In the genomic region with DNA sequence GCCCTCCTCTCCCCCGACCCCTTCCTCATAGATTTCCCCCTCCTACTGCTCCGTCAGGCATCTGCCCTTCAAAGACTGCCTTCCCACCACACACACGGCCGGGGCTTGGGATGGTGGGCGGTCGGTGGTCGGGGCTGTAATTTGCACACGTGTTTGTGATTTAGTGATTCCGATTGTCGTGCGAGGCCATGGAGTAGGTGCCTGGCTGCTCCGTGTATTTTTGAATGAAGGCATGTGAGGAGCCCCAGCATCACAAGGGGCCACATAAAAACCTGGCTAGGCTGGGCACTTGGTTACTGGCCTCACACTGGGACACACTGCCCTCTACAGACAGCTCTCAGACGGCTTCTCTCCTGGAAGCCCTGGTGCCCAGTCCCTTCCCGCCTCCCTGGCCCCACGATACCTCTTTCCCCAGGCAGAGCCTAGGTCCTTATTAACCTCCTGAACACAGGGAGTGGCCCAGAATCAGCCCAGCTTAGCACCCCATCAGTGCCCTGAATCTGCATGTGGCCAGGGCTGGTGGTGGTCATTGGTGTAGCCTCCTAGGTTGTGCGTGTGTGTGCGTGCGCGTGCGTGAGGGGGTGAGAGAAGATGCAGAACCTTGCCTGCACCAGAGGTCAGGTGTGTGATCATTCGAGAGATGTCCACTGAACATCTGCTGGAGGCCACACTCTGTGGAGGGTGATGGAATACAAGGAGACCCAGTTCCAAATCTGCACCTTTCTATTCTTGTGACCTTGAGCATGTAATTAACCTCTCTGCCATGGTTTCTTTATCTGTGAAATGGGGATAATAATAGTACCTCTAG, we compare ENCODE assay signal across 1 cellular context.
TF ChIP-seq lines count a peak whose summit lies in the region.

No MANE protein-coding gene starts in this region.

TF ChIP-seq in HepG2, 621 proteins besides CTCF, POLR2A, EP300 and RAD21 (continued from another document and continues in another):
- no peak for TF ChIP-seq ATAD3A (CRISPR knock-in tag; IDR thresholded peaks at IDR 0.05)
- TF ChIP-seq EED (CRISPR knock-in tag; IDR thresholded peaks at IDR 0.05) = no peak
- no peak for TF ChIP-seq ZNF7 (CRISPR knock-in tag; IDR thresholded peaks at IDR 0.05)
- TF ChIP-seq NPAS2 (CRISPR knock-in tag; IDR thresholded peaks at IDR 0.05; ENCODE audit: borderline replicate concordance) = no peak
- TF ChIP-seq, protein P1, sequence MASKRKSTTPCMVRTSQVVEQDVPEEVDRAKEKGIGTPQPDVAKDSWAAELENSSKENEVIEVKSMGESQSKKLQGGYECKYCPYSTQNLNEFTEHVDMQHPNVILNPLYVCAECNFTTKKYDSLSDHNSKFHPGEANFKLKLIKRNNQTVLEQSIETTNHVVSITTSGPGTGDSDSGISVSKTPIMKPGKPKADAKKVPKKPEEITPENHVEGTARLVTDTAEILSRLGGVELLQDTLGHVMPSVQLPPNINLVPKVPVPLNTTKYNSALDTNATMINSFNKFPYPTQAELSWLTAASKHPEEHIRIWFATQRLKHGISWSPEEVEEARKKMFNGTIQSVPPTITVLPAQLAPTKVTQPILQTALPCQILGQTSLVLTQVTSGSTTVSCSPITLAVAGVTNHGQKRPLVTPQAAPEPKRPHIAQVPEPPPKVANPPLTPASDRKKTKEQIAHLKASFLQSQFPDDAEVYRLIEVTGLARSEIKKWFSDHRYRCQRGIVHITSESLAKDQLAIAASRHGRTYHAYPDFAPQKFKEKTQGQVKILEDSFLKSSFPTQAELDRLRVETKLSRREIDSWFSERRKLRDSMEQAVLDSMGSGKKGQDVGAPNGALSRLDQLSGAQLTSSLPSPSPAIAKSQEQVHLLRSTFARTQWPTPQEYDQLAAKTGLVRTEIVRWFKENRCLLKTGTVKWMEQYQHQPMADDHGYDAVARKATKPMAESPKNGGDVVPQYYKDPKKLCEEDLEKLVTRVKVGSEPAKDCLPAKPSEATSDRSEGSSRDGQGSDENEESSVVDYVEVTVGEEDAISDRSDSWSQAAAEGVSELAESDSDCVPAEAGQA (IDR thresholded peaks at IDR 0.05; ENCODE audit: low read depth) = 0 out of 2 replicates have a peak, but pooled peaks have one; percentile 29
- TF ChIP-seq, protein P1 (CRISPR knock-in tag; IDR thresholded peaks at IDR 0.05; ENCODE audit: borderline replicate concordance) = no peak; the same call in 1 of the 2 replicates
- TF ChIP-seq, protein P2, sequence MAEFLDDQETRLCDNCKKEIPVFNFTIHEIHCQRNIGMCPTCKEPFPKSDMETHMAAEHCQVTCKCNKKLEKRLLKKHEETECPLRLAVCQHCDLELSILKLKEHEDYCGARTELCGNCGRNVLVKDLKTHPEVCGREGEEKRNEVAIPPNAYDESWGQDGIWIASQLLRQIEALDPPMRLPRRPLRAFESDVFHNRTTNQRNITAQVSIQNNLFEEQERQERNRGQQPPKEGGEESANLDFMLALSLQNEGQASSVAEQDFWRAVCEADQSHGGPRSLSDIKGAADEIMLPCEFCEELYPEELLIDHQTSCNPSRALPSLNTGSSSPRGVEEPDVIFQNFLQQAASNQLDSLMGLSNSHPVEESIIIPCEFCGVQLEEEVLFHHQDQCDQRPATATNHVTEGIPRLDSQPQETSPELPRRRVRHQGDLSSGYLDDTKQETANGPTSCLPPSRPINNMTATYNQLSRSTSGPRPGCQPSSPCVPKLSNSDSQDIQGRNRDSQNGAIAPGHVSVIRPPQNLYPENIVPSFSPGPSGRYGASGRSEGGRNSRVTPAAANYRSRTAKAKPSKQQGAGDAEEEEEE (CRISPR knock-in tag; IDR thresholded peaks at IDR 0.05; ENCODE audit: borderline replicate concordance) = peak; percentile 92; the same call in 1 of the 2 replicates
- no peak; the same call in 1 of the 2 replicates for TF ChIP-seq ZNF224 (CRISPR knock-in tag; IDR thresholded peaks at IDR 0.05)
- TF ChIP-seq NKX3-1 (CRISPR knock-in tag; IDR thresholded peaks at IDR 0.05) = peak; percentile 88
- no peak for TF ChIP-seq ZFY (CRISPR knock-in tag; IDR thresholded peaks at IDR 0.05)
- TF ChIP-seq, protein P3, sequence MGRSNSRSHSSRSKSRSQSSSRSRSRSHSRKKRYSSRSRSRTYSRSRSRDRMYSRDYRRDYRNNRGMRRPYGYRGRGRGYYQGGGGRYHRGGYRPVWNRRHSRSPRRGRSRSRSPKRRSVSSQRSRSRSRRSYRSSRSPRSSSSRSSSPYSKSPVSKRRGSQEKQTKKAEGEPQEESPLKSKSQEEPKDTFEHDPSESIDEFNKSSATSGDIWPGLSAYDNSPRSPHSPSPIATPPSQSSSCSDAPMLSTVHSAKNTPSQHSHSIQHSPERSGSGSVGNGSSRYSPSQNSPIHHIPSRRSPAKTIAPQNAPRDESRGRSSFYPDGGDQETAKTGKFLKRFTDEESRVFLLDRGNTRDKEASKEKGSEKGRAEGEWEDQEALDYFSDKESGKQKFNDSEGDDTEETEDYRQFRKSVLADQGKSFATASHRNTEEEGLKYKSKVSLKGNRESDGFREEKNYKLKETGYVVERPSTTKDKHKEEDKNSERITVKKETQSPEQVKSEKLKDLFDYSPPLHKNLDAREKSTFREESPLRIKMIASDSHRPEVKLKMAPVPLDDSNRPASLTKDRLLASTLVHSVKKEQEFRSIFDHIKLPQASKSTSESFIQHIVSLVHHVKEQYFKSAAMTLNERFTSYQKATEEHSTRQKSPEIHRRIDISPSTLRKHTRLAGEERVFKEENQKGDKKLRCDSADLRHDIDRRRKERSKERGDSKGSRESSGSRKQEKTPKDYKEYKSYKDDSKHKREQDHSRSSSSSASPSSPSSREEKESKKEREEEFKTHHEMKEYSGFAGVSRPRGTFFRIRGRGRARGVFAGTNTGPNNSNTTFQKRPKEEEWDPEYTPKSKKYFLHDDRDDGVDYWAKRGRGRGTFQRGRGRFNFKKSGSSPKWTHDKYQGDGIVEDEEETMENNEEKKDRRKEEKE (IDR thresholded peaks at IDR 0.05) = no peak
- TF ChIP-seq, protein P4, sequence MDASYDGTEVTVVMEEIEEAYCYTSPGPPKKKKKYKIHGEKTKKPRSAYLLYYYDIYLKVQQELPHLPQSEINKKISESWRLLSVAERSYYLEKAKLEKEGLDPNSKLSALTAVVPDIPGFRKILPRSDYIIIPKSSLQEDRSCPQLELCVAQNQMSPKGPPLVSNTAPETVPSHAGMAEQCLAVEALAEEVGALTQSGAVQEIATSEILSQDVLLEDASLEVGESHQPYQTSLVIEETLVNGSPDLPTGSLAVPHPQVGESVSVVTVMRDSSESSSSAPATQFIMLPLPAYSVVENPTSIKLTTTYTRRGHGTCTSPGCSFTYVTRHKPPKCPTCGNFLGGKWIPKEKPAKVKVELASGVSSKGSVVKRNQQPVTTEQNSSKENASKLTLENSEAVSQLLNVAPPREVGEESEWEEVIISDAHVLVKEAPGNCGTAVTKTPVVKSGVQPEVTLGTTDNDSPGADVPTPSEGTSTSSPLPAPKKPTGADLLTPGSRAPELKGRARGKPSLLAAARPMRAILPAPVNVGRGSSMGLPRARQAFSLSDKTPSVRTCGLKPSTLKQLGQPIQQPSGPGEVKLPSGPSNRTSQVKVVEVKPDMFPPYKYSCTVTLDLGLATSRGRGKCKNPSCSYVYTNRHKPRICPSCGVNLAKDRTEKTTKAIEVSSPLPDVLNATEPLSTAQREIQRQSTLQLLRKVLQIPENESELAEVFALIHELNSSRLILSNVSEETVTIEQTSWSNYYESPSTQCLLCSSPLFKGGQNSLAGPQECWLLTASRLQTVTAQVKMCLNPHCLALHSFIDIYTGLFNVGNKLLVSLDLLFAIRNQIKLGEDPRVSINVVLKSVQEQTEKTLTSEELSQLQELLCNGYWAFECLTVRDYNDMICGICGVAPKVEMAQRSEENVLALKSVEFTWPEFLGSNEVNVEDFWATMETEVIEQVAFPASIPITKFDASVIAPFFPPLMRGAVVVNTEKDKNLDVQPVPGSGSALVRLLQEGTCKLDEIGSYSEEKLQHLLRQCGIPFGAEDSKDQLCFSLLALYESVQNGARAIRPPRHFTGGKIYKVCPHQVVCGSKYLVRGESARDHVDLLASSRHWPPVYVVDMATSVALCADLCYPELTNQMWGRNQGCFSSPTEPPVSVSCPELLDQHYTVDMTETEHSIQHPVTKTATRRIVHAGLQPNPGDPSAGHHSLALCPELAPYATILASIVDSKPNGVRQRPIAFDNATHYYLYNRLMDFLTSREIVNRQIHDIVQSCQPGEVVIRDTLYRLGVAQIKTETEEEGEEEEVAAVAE (CRISPR knock-in tag; IDR thresholded peaks at IDR 0.05; ENCODE audit: borderline replicate concordance) = peak; percentile 73; the same call in 1 of the 2 replicates
- no peak for TF ChIP-seq TRIM24 (CRISPR knock-in tag; IDR thresholded peaks at IDR 0.05)
- TF ChIP-seq, protein P5, sequence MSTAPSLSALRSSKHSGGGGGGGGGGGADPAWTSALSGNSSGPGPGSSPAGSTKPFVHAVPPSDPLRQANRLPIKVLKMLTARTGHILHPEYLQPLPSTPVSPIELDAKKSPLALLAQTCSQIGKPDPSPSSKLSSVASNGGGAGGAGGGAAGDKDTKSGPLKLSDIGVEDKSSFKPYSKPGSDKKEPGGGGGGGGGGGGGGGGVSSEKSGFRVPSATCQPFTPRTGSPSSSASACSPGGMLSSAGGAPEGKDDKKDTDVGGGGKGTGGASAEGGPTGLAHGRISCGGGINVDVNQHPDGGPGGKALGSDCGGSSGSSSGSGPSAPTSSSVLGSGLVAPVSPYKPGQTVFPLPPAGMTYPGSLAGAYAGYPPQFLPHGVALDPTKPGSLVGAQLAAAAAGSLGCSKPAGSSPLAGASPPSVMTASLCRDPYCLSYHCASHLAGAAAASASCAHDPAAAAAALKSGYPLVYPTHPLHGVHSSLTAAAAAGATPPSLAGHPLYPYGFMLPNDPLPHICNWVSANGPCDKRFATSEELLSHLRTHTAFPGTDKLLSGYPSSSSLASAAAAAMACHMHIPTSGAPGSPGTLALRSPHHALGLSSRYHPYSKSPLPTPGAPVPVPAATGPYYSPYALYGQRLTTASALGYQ (CRISPR knock-in tag; IDR thresholded peaks at IDR 0.05) = peak; percentile 68; the same call in 1 of the 2 replicates
- TF ChIP-seq ZBTB20 (CRISPR knock-in tag; IDR thresholded peaks at IDR 0.05; ENCODE audit: borderline replicate concordance, low read depth) = peak; percentile 66; the same call in 1 of the 2 replicates
- TF ChIP-seq POGZ (CRISPR knock-in tag; IDR thresholded peaks at IDR 0.05) = peak; percentile 10
- peak; percentile 95 for TF ChIP-seq ZNF251 (CRISPR knock-in tag; IDR thresholded peaks at IDR 0.05)
- no peak for TF ChIP-seq NRL (CRISPR knock-in tag; IDR thresholded peaks at IDR 0.05; ENCODE audit: borderline replicate concordance)
- TF ChIP-seq ZNF207 (IDR thresholded peaks at IDR 0.05; ENCODE audit: borderline replicate concordance) = no peak
- TF ChIP-seq BRD4 (CRISPR knock-in tag; IDR thresholded peaks at IDR 0.05) = peak; percentile 82; the same call in 1 of the 2 replicates
- TF ChIP-seq, protein P6, sequence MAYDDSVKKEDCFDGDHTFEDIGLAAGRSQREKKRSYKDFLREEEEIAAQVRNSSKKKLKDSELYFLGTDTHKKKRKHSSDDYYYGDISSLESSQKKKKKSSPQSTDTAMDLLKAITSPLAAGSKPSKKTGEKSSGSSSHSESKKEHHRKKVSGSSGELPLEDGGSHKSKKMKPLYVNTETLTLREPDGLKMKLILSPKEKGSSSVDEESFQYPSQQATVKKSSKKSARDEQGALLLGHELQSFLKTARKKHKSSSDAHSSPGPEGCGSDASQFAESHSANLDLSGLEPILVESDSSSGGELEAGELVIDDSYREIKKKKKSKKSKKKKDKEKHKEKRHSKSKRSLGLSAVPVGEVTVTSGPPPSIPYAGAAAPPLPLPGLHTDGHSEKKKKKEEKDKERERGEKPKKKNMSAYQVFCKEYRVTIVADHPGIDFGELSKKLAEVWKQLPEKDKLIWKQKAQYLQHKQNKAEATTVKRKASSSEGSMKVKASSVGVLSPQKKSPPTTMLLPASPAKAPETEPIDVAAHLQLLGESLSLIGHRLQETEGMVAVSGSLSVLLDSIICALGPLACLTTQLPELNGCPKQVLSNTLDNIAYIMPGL (CRISPR knock-in tag; IDR thresholded peaks at IDR 0.05; ENCODE audit: borderline replicate concordance in 1 of 2, low read depth in 1 of 2) = peak; percentile 96 to 98
- TF ChIP-seq PHF5A (CRISPR knock-in tag; IDR thresholded peaks at IDR 0.05; ENCODE audit: low read depth, unreplicated experiment) = peak; percentile 67
- 0 out of 2 replicates have a peak, but pooled peaks have one; percentile 48 for TF ChIP-seq ZNF547 (CRISPR knock-in tag; IDR thresholded peaks at IDR 0.05)
- no peak for TF ChIP-seq STAT5B (CRISPR knock-in tag; IDR thresholded peaks at IDR 0.05)
- TF ChIP-seq MAF1 (CRISPR knock-in tag; IDR thresholded peaks at IDR 0.05; ENCODE audit: borderline replicate concordance) = 0 out of 2 replicates have a peak, but pooled peaks have one; percentile 69
- TF ChIP-seq CC2D1A (CRISPR knock-in tag; IDR thresholded peaks at IDR 0.05) = no peak
- TF ChIP-seq REPIN1 (CRISPR knock-in tag; IDR thresholded peaks at IDR 0.05; ENCODE audit: borderline replicate concordance, low read depth) = peak; percentile 87
- peak; percentile 63; the same call in 1 of the 2 replicates for TF ChIP-seq ZNF768 (CRISPR knock-in tag; IDR thresholded peaks at IDR 0.05)
- TF ChIP-seq ZNF577 (CRISPR knock-in tag; IDR thresholded peaks at IDR 0.05; ENCODE audit: borderline replicate concordance, low read depth) = no peak
- no peak; the same call in 1 of the 2 replicates for TF ChIP-seq NR1H2 (CRISPR knock-in tag; IDR thresholded peaks at IDR 0.05; ENCODE audit: borderline replicate concordance, low read depth)
- peak; percentile 14 for TF ChIP-seq AGO1 (IDR thresholded peaks at IDR 0.05; ENCODE audit: low read depth, low read length, poor library complexity, severe bottlenecking)
- TF ChIP-seq RFX5 (IDR thresholded peaks at IDR 0.05; ENCODE audit: low read depth, low read length) = no peak
- TF ChIP-seq, protein P7, sequence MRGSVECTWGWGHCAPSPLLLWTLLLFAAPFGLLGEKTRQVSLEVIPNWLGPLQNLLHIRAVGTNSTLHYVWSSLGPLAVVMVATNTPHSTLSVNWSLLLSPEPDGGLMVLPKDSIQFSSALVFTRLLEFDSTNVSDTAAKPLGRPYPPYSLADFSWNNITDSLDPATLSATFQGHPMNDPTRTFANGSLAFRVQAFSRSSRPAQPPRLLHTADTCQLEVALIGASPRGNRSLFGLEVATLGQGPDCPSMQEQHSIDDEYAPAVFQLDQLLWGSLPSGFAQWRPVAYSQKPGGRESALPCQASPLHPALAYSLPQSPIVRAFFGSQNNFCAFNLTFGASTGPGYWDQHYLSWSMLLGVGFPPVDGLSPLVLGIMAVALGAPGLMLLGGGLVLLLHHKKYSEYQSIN (CRISPR knock-in tag; IDR thresholded peaks at IDR 0.05; ENCODE audit: borderline replicate concordance) = no peak
- TF ChIP-seq, protein P8, sequence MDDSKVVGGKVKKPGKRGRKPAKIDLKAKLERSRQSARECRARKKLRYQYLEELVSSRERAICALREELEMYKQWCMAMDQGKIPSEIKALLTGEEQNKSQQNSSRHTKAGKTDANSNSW (CRISPR knock-in tag; IDR thresholded peaks at IDR 0.05; ENCODE audit: borderline replicate concordance) = no peak; the same call in 1 of the 2 replicates
